ENCODE assay signal across 9 cellular contexts in genomic region chr17:50148226-50149098, GRCh38. TPM values are rescaled to one million over a fixed set of nuclear protein-coding genes. Genes with fewer than 3 reads are reported as not detected.
DNase-seq lines count a peak whose midpoint lies in the region; ATAC-seq and TF ChIP-seq lines count a peak whose summit lies in the region.
"Had no signal": no experiment of that assay in that cellular context is flagged by ENCODE, and none has a peak within 500 bp of the region (broad histone marks: within the 10 kb centered on the region; RNA-seq: fewer than 3 reads in every experiment).

No MANE protein-coding gene starts in this region.

- TF ChIP-seq POLR2A in GM18505 (IDR thresholded peaks at IDR 0.05; ENCODE audit: borderline replicate concordance, extremely low read depth, insufficient read depth, insufficient read length) (peak; percentile 28), thyroid gland (IDR thresholded peaks at IDR 0.05) (no peak)

- H3K4me3 Mint-ChIP-seq in activated T-helper 2 cell treated with anti-CD3 and anti-CD28 coated beads, Interferon-gamma antibody, Interleukin-2, Interleukin-4, amounts not matched to agents 10 μg/mL and 5 μg/mL and 100 μg/mL, durations not matched to agents 14 hours and 24 hours and 36 hours (ENCODE audit: low read depth), result peak overlapping the region; percentile 95

- no peaks in the 10 kb centered on the region for H3K27me3 ChIP-seq in foreskin keratinocyte
- no peaks in the 10 kb centered on the region for H3K27me3 ChIP-seq in thyroid gland

- intact Hi-C loops in activated T-helper 2 cell treated with anti-CD3 and anti-CD28 coated beads, Interferon-gamma antibody, Interleukin-2, Interleukin-4, amounts not matched to agents 10 μg/mL and 5 μg/mL and 100 μg/mL, durations not matched to agents 14 hours and 24 hours and 36 hours (cut with micrococcal nuclease), result loop anchor here (1.0 kb wide), 1 partner anchor 8 kb away; no protein-coding TSS in a partner anchor
- intact Hi-C loops in thyroid gland (cut with DNase I), result loop anchor here (5.0 kb wide), 1 partner anchor 36 kb away; no protein-coding TSS in a partner anchor

- H3K27ac Mint-ChIP-seq in activated T-helper 2 cell treated with anti-CD3 and anti-CD28 coated beads, Interferon-gamma antibody, Interleukin-2, Interleukin-4, amounts not matched to agents 10 μg/mL and 5 μg/mL and 100 μg/mL, durations not matched to agents 14 hours and 24 hours and 36 hours, result peak overlapping the region; percentile 89

- WGBS in thyroid gland, 2 donors, result 1% methylated on average over 17 to 20 of the region's 27 CpGs

- H3K4me1 Mint-ChIP-seq in activated T-helper 2 cell treated with anti-CD3 and anti-CD28 coated beads, Interferon-gamma antibody, Interleukin-2, Interleukin-4, amounts not matched to agents 10 μg/mL and 5 μg/mL and 100 μg/mL, durations not matched to agents 14 hours and 24 hours and 36 hours (ENCODE audit: low read depth), result peaks cover 42% of the 10 kb centered on the region

- no peaks in the 10 kb centered on the region for H3K27me3 Mint-ChIP-seq in activated T-helper 2 cell treated with anti-CD3 and anti-CD28 coated beads, Interferon-gamma antibody, Interleukin-2, Interleukin-4, amounts not matched to agents 10 μg/mL and 5 μg/mL and 100 μg/mL, durations not matched to agents 14 hours and 24 hours and 36 hours (ENCODE audit: low read depth)

- peak overlapping the region in 2 of 3 donors; percentile 76 to 86 for H3K4me3 ChIP-seq in thyroid gland (replicated peaks in 1 of 3)

- H3K36me3 Mint-ChIP-seq in activated T-helper 2 cell treated with anti-CD3 and anti-CD28 coated beads, Interferon-gamma antibody, Interleukin-2, Interleukin-4, amounts not matched to agents 10 μg/mL and 5 μg/mL and 100 μg/mL, durations not matched to agents 14 hours and 24 hours and 36 hours (ENCODE audit: low read depth), result peaks cover 52% of the 10 kb centered on the region

- peaks cover 16% of the 10 kb centered on the region in 2 donors for H3K36me3 ChIP-seq in thyroid gland

- ATAC-seq in GM18505 (IDR thresholded peaks at IDR 0.05; ENCODE audit: unreplicated experiment), result no peak
- ATAC-seq in HG03064 (IDR thresholded peaks at IDR 0.05; ENCODE audit: low read depth, unreplicated experiment), result peak; percentile 33
- ATAC-seq in foreskin keratinocyte, result peak; percentile 60

- DNase-seq in RKO (ENCODE audit: low spot score) (peak; percentile 55), foreskin keratinocyte (peak; percentile 75 to 86), nucleus accumbens (lab: John Stamatoyannopoulos, UW) (peak in 45 of 56 donors; percentile 24 to 77 (median 56)), thyroid gland (peak; percentile 80 to 84), cerebellum (ENCODE audit: low spot score) (no peak)
- DNase-seq in activated T-helper 2 cell treated with anti-CD3 and anti-CD28 coated beads, Interferon-gamma antibody, Interleukin-2, Interleukin-4, amounts not matched to agents 10 μg/mL and 5 μg/mL and 100 μg/mL, durations not matched to agents 14 hours and 24 hours and 36 hours (ENCODE audit: low spot score), result no peak

- H3K27ac ChIP-seq in foreskin keratinocyte (no peak overlapping the region), thyroid gland (peak overlapping the region; percentile 50 to 86 (median 85))

- no peaks in the 10 kb centered on the region for H3K9me3 Mint-ChIP-seq in activated T-helper 2 cell treated with anti-CD3 and anti-CD28 coated beads, Interferon-gamma antibody, Interleukin-2, Interleukin-4, amounts not matched to agents 10 μg/mL and 5 μg/mL and 100 μg/mL, durations not matched to agents 14 hours and 24 hours and 36 hours

- H3K9me3 ChIP-seq in thyroid gland, result no peaks in the 10 kb centered on the region

- peaks cover 5% of the 10 kb centered on the region for H3K4me1 ChIP-seq in foreskin keratinocyte
- peaks cover 39 to 42% of the 10 kb centered on the region in 2 donors for H3K4me1 ChIP-seq in thyroid gland

- TF ChIP-seq CTCF in foreskin keratinocyte (conservative IDR thresholded peaks at IDR 0.05) (peak; percentile 64), thyroid gland (IDR thresholded peaks at IDR 0.05) (peak in 2 of 6 experiments; percentile 9 to 17)

RNA-seq across cellular contexts. Expression of gene PPP1R9B, which starts 2.0 kb away (rescaled TPM):
- 126 and 130 TPM in 2 replicates for total RNA-seq in activated T-helper 2 cell treated with anti-CD3 and anti-CD28 coated beads, Interferon-gamma antibody, Interleukin-2, Interleukin-4, amounts not matched to agents 10 μg/mL and 5 μg/mL and 100 μg/mL, durations not matched to agents 14 hours and 24 hours and 36 hours
- total RNA-seq in foreskin keratinocyte, result 32.9 and 36.0 TPM in 2 replicates
- polyA plus RNA-seq in foreskin keratinocyte, result 21.2 and 21.5 TPM in 2 replicates
- 10 to 100 TPM; 28.6 to 37.2 (median 31.9) TPM for total RNA-seq in thyroid gland
- total RNA-seq in cerebellum, result 29.1 TPM

RNA-seq across cellular contexts. Expression of gene SGCA, which starts 17.3 kb away (rescaled TPM):
- total RNA-seq in activated T-helper 2 cell treated with anti-CD3 and anti-CD28 coated beads, Interferon-gamma antibody, Interleukin-2, Interleukin-4, amounts not matched to agents 10 μg/mL and 5 μg/mL and 100 μg/mL, durations not matched to agents 14 hours and 24 hours and 36 hours, result 0.41 and 0.48 TPM in 2 replicates
- total RNA-seq in foreskin keratinocyte (not detected in 2 replicates), thyroid gland (1 to 10 TPM in 1 of 4 donors, not detected in 3; 2.0 TPM), cerebellum (not detected)
- polyA plus RNA-seq in foreskin keratinocyte, result not detected in 2 replicates
- total RNA-seq: lung microvascular endothelial cell had no signal

RNA-seq across cellular contexts. Expression of gene SAMD14, which starts 18.5 kb away (rescaled TPM):
- total RNA-seq in activated T-helper 2 cell treated with anti-CD3 and anti-CD28 coated beads, Interferon-gamma antibody, Interleukin-2, Interleukin-4, amounts not matched to agents 10 μg/mL and 5 μg/mL and 100 μg/mL, durations not matched to agents 14 hours and 24 hours and 36 hours, result 2.0 and 2.4 TPM in 2 replicates
- total RNA-seq in foreskin keratinocyte (0.99 and 2.4 TPM in 2 replicates), thyroid gland (under 1 TPM; 0.24 to 0.81 (median 0.58) TPM), cerebellum (26.2 TPM)
- polyA plus RNA-seq in foreskin keratinocyte, result 1.4 and 2.4 TPM in 2 replicates

RNA-seq across cellular contexts. Expression of gene COL1A1, which starts 53.0 kb away (rescaled TPM):
- 13.9 and 15.5 TPM in 2 replicates for total RNA-seq in activated T-helper 2 cell treated with anti-CD3 and anti-CD28 coated beads, Interferon-gamma antibody, Interleukin-2, Interleukin-4, amounts not matched to agents 10 μg/mL and 5 μg/mL and 100 μg/mL, durations not matched to agents 14 hours and 24 hours and 36 hours
- total RNA-seq in foreskin keratinocyte (3.5 and 4.7 TPM in 2 replicates), thyroid gland (10 to 100 TPM; 12.2 to 57.3 (median 18.5) TPM), cerebellum (61.2 TPM)
- polyA plus RNA-seq in foreskin keratinocyte, result 2.2 and 2.7 TPM in 2 replicates

RNA-seq across cellular contexts. Expression of gene PDK2, which starts 53.3 kb away (rescaled TPM):
- total RNA-seq in activated T-helper 2 cell treated with anti-CD3 and anti-CD28 coated beads, Interferon-gamma antibody, Interleukin-2, Interleukin-4, amounts not matched to agents 10 μg/mL and 5 μg/mL and 100 μg/mL, durations not matched to agents 14 hours and 24 hours and 36 hours, result 11.0 and 12.1 TPM in 2 replicates
- 7.3 and 7.5 TPM in 2 replicates for total RNA-seq in foreskin keratinocyte
- polyA plus RNA-seq in foreskin keratinocyte, result 6.9 and 7.5 TPM in 2 replicates
- total RNA-seq in thyroid gland, result 10 to 100 TPM; 42.5 to 79.3 (median 64.5) TPM
- total RNA-seq in cerebellum, result 21.3 TPM

Comparison
In these comparisons a context has a peak if more than half of its experiments do, and no peak if none do; other contexts are left out.
1. DNase-seq: peak in RKO (single experiment), foreskin keratinocyte (2 of 2), nucleus accumbens (45 of 56) and thyroid gland (2 of 2); none in activated T-helper 2 cell treated with anti-CD3 and anti-CD28 coated beads, Interferon-gamma antibody, Interleukin-2, Interleukin-4, amounts not matched to agents 10 μg/mL and 5 μg/mL and 100 μg/mL, durations not matched to agents 14 hours and 24 hours and 36 hours (single experiment) and cerebellum (single experiment).